In the genomic region with DNA sequence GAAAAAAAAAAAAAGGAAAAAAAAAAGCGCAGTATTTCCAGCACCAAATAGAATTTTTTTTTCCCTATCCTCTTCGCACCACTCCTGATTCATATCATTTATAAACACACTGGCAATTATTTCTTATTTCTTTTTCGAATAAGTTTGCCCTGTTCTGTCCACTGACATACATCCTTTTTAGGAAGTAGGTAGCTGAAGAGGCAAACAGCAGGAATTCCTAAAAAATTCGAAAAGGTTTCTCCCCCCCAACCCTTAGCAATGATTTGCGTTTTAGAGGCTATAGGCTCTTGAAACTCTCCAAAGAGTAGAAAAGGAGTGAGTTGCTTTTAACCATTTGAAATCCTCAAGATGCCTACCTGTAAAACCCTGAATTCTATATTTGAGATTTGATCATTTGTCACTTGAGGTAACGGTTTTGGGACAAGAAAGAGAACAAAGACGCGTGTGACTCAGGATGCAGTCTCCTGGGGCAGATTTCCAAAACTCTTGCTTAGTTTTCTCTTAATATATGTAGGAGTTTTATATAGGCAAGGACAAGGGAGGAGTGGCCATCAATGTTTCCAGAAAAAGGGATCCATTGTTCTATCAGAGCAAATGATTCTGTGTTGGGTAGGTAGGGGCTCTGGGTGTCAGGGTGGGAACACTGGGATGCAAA, we compare ENCODE assay signal across 1 cellular context.
A peak's percentile ranks its signal among the peaks of the same experiment; 100 is the strongest.
TF ChIP-seq lines count a peak whose summit lies in the region.

No MANE protein-coding gene starts in this region.

TF ChIP-seq in HepG2, 621 proteins besides CTCF, POLR2A, EP300 and RAD21 (continued from another document):
- TF ChIP-seq, protein P1, sequence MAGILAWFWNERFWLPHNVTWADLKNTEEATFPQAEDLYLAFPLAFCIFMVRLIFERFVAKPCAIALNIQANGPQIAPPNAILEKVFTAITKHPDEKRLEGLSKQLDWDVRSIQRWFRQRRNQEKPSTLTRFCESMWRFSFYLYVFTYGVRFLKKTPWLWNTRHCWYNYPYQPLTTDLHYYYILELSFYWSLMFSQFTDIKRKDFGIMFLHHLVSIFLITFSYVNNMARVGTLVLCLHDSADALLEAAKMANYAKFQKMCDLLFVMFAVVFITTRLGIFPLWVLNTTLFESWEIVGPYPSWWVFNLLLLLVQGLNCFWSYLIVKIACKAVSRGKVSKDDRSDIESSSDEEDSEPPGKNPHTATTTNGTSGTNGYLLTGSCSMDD (CRISPR knock-in tag; IDR thresholded peaks at IDR 0.05) = no peak
- TF ChIP-seq SP140L (CRISPR knock-in tag; IDR thresholded peaks at IDR 0.05; ENCODE audit: borderline replicate concordance) = peak; percentile 50; the same call in 1 of the 2 replicates
- TF ChIP-seq ZNF75D (CRISPR knock-in tag; IDR thresholded peaks at IDR 0.05; ENCODE audit: borderline replicate concordance) = no peak
- 0 out of 2 replicates have a peak, but pooled peaks have one; percentile 4 for TF ChIP-seq SP2 (CRISPR knock-in tag; IDR thresholded peaks at IDR 0.05)
- 0 out of 2 replicates have a peak, but pooled peaks have one; percentile 2 for TF ChIP-seq ZNF121 (CRISPR knock-in tag; IDR thresholded peaks at IDR 0.05)
- no peak for TF ChIP-seq KDM6A (CRISPR knock-in tag; IDR thresholded peaks at IDR 0.05; ENCODE audit: low read depth)
- TF ChIP-seq RCOR2 (CRISPR knock-in tag; IDR thresholded peaks at IDR 0.05) = peak; percentile 5; the same call in 1 of the 2 replicates
- peak; percentile 71; the same call in 1 of the 2 replicates for TF ChIP-seq CHD4 (IDR thresholded peaks at IDR 0.05; ENCODE audit: borderline replicate concordance, low read length)
